ENCODE assay signal across 1 cellular context in genomic region chr1:1403543-1404112, GRCh38.
TF ChIP-seq lines count a peak whose summit lies in the region.

No MANE protein-coding gene starts in this region.

TF ChIP-seq in GM23338, 12 proteins besides CTCF, POLR2A, EP300 and RAD21:
- TF ChIP-seq CREB1 (CRISPR knock-in tag; IDR thresholded peaks at IDR 0.05; ENCODE audit: low read depth) (no peak), EZH2 (IDR thresholded peaks at IDR 0.05; ENCODE audit: low read depth, unreplicated experiment) (no peak), JUNB (IDR thresholded peaks at IDR 0.05; ENCODE audit: unreplicated experiment) (no peak)
TF ChIP-seq in GM23338: peak in this region for 0.
